6 cellular contexts compared by ENCODE assay signal in genomic region chrX:152463903-152464302, GRCh38. TPM values are rescaled to one million over a fixed set of nuclear protein-coding genes. Genes with fewer than 3 reads are reported as not detected.
"Had no signal": no experiment of that assay in that cellular context is flagged by ENCODE, and none has a peak within 500 bp of the region (broad histone marks: within the 10 kb centered on the region; RNA-seq: fewer than 3 reads in every experiment).

No MANE protein-coding gene starts in this region.

RNA-seq across cellular contexts. Expression of gene GABRA3, which starts 12.8 kb away (rescaled TPM):
- total RNA-seq: OCI-LY7, PC-3, Right ventricle myocardium inferior, Right ventricle myocardium superior, SJSA1, T-cell had no signal
